Comparison of ENCODE assay signal across 1 cellular context in genomic region chrX:53458082-53458481, GRCh38.
TF ChIP-seq lines count a peak whose summit lies in the region.

No MANE protein-coding gene starts in this region.

TF ChIP-seq in SK-N-SH, 30 proteins besides CTCF, POLR2A, EP300 and RAD21 (continued from another document):
- no peak for TF ChIP-seq REST (IDR thresholded peaks at IDR 0.05; ENCODE audit: low read depth, low read length)
